1 cellular context compared by ENCODE assay signal in the genomic region with DNA sequence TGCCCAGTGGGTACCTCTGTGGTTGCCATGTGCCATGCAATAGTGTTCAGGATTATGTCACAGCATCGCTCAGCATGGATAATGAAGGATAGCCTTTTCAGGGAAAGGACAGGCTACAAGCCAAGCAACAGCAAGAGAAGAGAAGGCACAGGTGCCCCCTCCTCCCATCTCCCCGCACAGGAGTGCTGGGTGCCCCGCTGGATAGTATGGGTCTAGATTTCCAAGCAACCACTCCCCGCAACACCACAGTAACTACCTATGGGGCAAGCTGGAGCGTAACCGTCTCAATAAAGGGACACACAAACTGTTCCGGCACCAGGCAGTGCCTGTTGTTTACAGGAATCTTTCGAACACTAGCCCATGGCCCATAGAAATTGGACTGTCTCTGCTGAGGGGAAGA.
TF ChIP-seq lines count a peak whose summit lies in the region.

No MANE protein-coding gene starts in this region.

TF ChIP-seq in HepG2, 621 proteins besides CTCF, POLR2A, EP300 and RAD21 (continued from another document):
- TF ChIP-seq, protein P1, sequence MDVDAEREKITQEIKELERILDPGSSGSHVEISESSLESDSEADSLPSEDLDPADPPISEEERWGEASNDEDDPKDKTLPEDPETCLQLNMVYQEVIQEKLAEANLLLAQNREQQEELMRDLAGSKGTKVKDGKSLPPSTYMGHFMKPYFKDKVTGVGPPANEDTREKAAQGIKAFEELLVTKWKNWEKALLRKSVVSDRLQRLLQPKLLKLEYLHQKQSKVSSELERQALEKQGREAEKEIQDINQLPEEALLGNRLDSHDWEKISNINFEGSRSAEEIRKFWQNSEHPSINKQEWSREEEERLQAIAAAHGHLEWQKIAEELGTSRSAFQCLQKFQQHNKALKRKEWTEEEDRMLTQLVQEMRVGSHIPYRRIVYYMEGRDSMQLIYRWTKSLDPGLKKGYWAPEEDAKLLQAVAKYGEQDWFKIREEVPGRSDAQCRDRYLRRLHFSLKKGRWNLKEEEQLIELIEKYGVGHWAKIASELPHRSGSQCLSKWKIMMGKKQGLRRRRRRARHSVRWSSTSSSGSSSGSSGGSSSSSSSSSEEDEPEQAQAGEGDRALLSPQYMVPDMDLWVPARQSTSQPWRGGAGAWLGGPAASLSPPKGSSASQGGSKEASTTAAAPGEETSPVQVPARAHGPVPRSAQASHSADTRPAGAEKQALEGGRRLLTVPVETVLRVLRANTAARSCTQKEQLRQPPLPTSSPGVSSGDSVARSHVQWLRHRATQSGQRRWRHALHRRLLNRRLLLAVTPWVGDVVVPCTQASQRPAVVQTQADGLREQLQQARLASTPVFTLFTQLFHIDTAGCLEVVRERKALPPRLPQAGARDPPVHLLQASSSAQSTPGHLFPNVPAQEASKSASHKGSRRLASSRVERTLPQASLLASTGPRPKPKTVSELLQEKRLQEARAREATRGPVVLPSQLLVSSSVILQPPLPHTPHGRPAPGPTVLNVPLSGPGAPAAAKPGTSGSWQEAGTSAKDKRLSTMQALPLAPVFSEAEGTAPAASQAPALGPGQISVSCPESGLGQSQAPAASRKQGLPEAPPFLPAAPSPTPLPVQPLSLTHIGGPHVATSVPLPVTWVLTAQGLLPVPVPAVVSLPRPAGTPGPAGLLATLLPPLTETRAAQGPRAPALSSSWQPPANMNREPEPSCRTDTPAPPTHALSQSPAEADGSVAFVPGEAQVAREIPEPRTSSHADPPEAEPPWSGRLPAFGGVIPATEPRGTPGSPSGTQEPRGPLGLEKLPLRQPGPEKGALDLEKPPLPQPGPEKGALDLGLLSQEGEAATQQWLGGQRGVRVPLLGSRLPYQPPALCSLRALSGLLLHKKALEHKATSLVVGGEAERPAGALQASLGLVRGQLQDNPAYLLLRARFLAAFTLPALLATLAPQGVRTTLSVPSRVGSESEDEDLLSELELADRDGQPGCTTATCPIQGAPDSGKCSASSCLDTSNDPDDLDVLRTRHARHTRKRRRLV (CRISPR knock-in tag; IDR thresholded peaks at IDR 0.05): no peak
- peak; percentile 71 for TF ChIP-seq RBM22 (optimal IDR thresholded peaks at IDR 0.05; ENCODE audit: low read length)
- no peak for TF ChIP-seq ZNF790 (CRISPR knock-in tag; IDR thresholded peaks at IDR 0.05; ENCODE audit: borderline replicate concordance)
- no peak for TF ChIP-seq PRMT3 (CRISPR knock-in tag; IDR thresholded peaks at IDR 0.05; ENCODE audit: borderline replicate concordance, low read depth)
